In the genomic region with DNA sequence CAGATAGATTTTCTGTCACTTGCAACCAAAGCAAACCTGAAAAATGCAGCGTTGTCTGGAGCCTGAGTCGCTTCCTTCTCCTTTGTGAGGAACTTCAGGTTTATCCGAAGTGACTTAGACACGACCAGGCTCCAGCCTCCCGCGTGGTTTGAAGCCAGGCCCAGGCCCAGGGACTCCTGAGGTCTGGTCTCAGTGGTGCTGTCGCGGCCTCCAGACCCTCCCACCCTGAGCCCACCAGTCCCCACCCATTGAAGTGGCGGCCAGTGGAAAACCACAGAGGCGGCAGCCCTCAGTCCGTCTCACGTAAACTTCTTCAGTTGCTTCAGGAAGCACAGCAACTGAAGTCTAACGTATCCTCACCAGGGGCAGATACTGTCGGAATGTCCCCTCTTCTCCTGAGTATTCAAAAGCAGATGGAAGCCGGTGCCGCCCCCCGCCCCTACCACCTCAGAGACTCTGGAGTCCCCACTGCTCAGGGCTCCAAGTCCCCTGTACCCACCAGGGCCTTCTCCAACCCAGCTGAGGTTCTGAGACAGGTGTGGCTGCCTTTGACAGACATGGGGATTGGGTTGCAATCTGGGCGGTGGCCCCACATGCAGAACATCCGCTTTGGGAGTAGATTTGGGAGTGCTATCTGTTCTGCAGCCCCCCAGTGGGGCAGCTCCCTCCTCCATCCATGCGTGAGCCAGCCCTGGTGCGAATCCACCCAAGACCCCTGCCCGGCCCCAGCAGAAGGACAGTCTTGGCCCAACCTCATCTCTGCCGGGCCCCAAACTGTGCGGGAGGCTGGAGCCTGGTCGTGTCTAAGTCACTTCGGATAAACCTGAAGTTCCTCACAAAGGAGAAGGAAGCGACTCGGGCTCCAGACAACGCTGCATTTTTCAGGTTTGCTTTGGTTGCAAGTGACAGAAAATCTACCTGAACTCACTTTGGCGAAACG, we compare ENCODE assay signal across 14 cellular contexts. TPM values are rescaled to one million over a fixed set of nuclear protein-coding genes. Genes with fewer than 3 reads are reported as not detected.
DNase-seq lines count a peak whose midpoint lies in the region; ATAC-seq, FAIRE-seq and TF ChIP-seq lines count a peak whose summit lies in the region.
"Had no signal": no experiment of that assay in that cellular context is flagged by ENCODE, and none has a peak within 500 bp of the region (broad histone marks: within the 10 kb centered on the region; RNA-seq: fewer than 3 reads in every experiment).

No MANE protein-coding gene starts in this region.

- no peak for TF ChIP-seq POLR2A in A549 (IDR thresholded peaks at IDR 0.05; ENCODE audit: low read length)
- no peak for TF ChIP-seq POLR2A in HCT116 (IDR thresholded peaks at IDR 0.05; ENCODE audit: borderline replicate concordance, extremely low read depth, insufficient read depth, insufficient read length)

- no peaks in the 10 kb centered on the region for H3K9me2 ChIP-seq in HCT116 (ENCODE audit: insufficient read depth)

- H3K27me3 ChIP-seq in HCT116 (ENCODE audit: insufficient read depth, low read length): no peaks in the 10 kb centered on the region
- H3K27me3 ChIP-seq: Peyer's patch had no signal

- TF ChIP-seq RAD21 in A549 (conservative IDR thresholded peaks at IDR 0.05 in 1 of 2, IDR thresholded peaks at IDR 0.05 in 1 of 2) (no peak), HCT116 (IDR thresholded peaks at IDR 0.05; ENCODE audit: low read depth) (no peak)

- WGBS in A549 (ENCODE audit: missing lambda C conversion rate): 88% methylated on average over 28 of the region's 31 CpGs

- H3K27ac ChIP-seq in A549: peak overlapping the region in 1 of 2 experiments; percentile 70; a peak in 1 of 6 replicates
- no peak overlapping the region; the same call in 1 of the 2 replicates for H3K27ac ChIP-seq in HCT116 (ENCODE audit: low read depth, low read length)
- peak overlapping the region; percentile 26 for H3K27ac ChIP-seq in angular gyrus (ENCODE audit: low read depth, low read length)

- peak overlapping the region; percentile 99 for H2AFZ ChIP-seq in HCT116 (ENCODE audit: low read depth, low read length, poor library complexity, severe bottlenecking)

- no peak overlapping the region for H3K9ac ChIP-seq in HCT116 (ENCODE audit: low read length)

- no peak overlapping the region for H3K27ac Mint-ChIP-seq in activated T-helper 2 cell treated with anti-CD3 and anti-CD28 coated beads, Interferon-gamma antibody, Interleukin-2, Interleukin-4, amounts not matched to agents 10 μg/mL and 5 μg/mL and 100 μg/mL, durations not matched to agents 14 hours and 24 hours and 36 hours
- H3K27ac Mint-ChIP-seq: CD4-positive, alpha-beta T cell had no signal

- no peaks in the 10 kb centered on the region for H3K79me2 ChIP-seq in HCT116 (ENCODE audit: insufficient read depth, low read length)

- FAIRE-seq in A549 (lab: Jason Lieb, UNC): no peak

- H3K36me3 Mint-ChIP-seq in activated T-helper 2 cell treated with anti-CD3 and anti-CD28 coated beads, Interferon-gamma antibody, Interleukin-2, Interleukin-4, amounts not matched to agents 10 μg/mL and 5 μg/mL and 100 μg/mL, durations not matched to agents 14 hours and 24 hours and 36 hours (ENCODE audit: low read depth): peaks cover 3% of the 10 kb centered on the region

- peak overlapping the region; percentile 43 for H3K4me2 ChIP-seq in A549
- peak overlapping the region; percentile 77 for H3K4me2 ChIP-seq in HCT116 (ENCODE audit: low read length)

- RAD21 ChIA-PET in HCT116 (lab: Charles Lee; ENCODE audit: low non-redundant PET in 1 of 2, low total read pairs in 2 of 2, uncharacterized antibody in 2 of 2, unreplicated experiment in 2 of 2): no interaction called here

- TF ChIP-seq EP300 in A549 (IDR thresholded peaks at IDR 0.05): no peak

- H3K27me3 Mint-ChIP-seq in activated T-helper 2 cell treated with anti-CD3 and anti-CD28 coated beads, Interferon-gamma antibody, Interleukin-2, Interleukin-4, amounts not matched to agents 10 μg/mL and 5 μg/mL and 100 μg/mL, durations not matched to agents 14 hours and 24 hours and 36 hours (ENCODE audit: low read depth): no peaks in the 10 kb centered on the region
- H3K27me3 Mint-ChIP-seq: CD4-positive, alpha-beta T cell had no signal

- H3K4me1 ChIP-seq in A549 (peaks cover 9% of the 10 kb centered on the region; the same call in 2 of the 3 replicates), HCT116 (ENCODE audit: control insufficient read depth in 1 of 2, insufficient read depth in 2 of 2, low read length in 2 of 2) (peaks cover 7 to 14% of the 10 kb centered on the region in 2 experiments; a peak in 3 of 4 replicates), mucosa of descending colon (ENCODE audit: low read depth) (no peaks in the 10 kb centered on the region)

- H3K4me3 ChIP-seq in A549 (no peak overlapping the region), HCT116 (replicated peaks in 1 of 2; ENCODE audit: low read depth in 1 of 2, low read length in 2 of 2) (no peak overlapping the region), mucosa of descending colon (no peak overlapping the region)
- H3K4me3 ChIP-seq: Peyer's patch had no signal

- no peaks in the 10 kb centered on the region for H4K20me1 ChIP-seq in HCT116 (ENCODE audit: insufficient read depth)

- no peak for ATAC-seq in A549
- no peak for ATAC-seq in HCT116
- ATAC-seq in mucosa of descending colon: no peak
- no peak for ATAC-seq in GM21717 (IDR thresholded peaks at IDR 0.05; ENCODE audit: unreplicated experiment)

- DNase-seq in A549 (ENCODE audit: low read depth in 1 of 2, low spot score in 1 of 2) (no peak), HCT116 (ENCODE audit: low read depth, low spot score) (no peak), mucosa of descending colon (peak in 2 of 3 donors; percentile 11 to 29), ureter (ENCODE audit: low spot score) (no peak), NCI-H146 treated with DMSO at 0.1 percent for 48 hours (lab: John Stamatoyannopoulos, UW; ENCODE audit: unreplicated experiment) (no peak)
- no peak for DNase-seq in activated T-helper 2 cell treated with anti-CD3 and anti-CD28 coated beads, Interferon-gamma antibody, Interleukin-2, Interleukin-4, amounts not matched to agents 10 μg/mL and 5 μg/mL and 100 μg/mL, durations not matched to agents 14 hours and 24 hours and 36 hours (ENCODE audit: low spot score)
- DNase-seq: AML-193; CD4-positive, alpha-beta T cell; NCI-H1436 treated with DMSO at 0.1 percent for 48 hours; NCI-H2081 treated with DMSO at 0.1 percent for 48 hours; NCI-H2227 treated with DMSO at 0.1 percent for 48 hours had no signal

- H3K36me3 ChIP-seq in HCT116 (ENCODE audit: control insufficient read depth in 1 of 2, insufficient read depth in 2 of 2, low read length in 2 of 2) (no peaks in the 10 kb centered on the region), mucosa of descending colon (ENCODE audit: low read depth) (no peaks in the 10 kb centered on the region)
- H3K36me3 ChIP-seq: Peyer's patch had no signal

- POLR2A ChIA-PET in A549 (lab: Yijun Ruan, JAX) (no interaction called here), HCT116 (lab: Charles Lee) (no interaction called here)

- CTCF ChIA-PET in A549 (lab: Yijun Ruan, JAX): interaction anchor here (1.1 to 1.5 kb wide), 2 partner anchors 11 to 14 kb away, joined by 3 to 5 read pairs; no protein-coding TSS in a partner anchor
- CTCF ChIA-PET in HCT116 (lab: Charles Lee): no interaction called here

- intact Hi-C loops in HCT116 (cut with micrococcal nuclease) (loop anchor here (5.0 kb wide), 1 partner anchor 69 kb away; no protein-coding TSS in a partner anchor), mucosa of descending colon (cut with DNase I, micrococcal nuclease) (no loop called here)
- intact Hi-C loops in activated T-helper 2 cell treated with anti-CD3 and anti-CD28 coated beads, Interferon-gamma antibody, Interleukin-2, Interleukin-4, amounts not matched to agents 10 μg/mL and 5 μg/mL and 100 μg/mL, durations not matched to agents 14 hours and 24 hours and 36 hours (cut with micrococcal nuclease): no loop called here

- no peaks in the 10 kb centered on the region for H3K4me1 Mint-ChIP-seq in activated T-helper 2 cell treated with anti-CD3 and anti-CD28 coated beads, Interferon-gamma antibody, Interleukin-2, Interleukin-4, amounts not matched to agents 10 μg/mL and 5 μg/mL and 100 μg/mL, durations not matched to agents 14 hours and 24 hours and 36 hours (ENCODE audit: low read depth)

- H3K4me3 Mint-ChIP-seq in activated T-helper 2 cell treated with anti-CD3 and anti-CD28 coated beads, Interferon-gamma antibody, Interleukin-2, Interleukin-4, amounts not matched to agents 10 μg/mL and 5 μg/mL and 100 μg/mL, durations not matched to agents 14 hours and 24 hours and 36 hours (ENCODE audit: low read depth): no peak overlapping the region
- H3K4me3 Mint-ChIP-seq: CD4-positive, alpha-beta T cell had no signal

- H3K9me3 Mint-ChIP-seq in activated T-helper 2 cell treated with anti-CD3 and anti-CD28 coated beads, Interferon-gamma antibody, Interleukin-2, Interleukin-4, amounts not matched to agents 10 μg/mL and 5 μg/mL and 100 μg/mL, durations not matched to agents 14 hours and 24 hours and 36 hours: peaks cover 5% of the 10 kb centered on the region
- H3K9me3 Mint-ChIP-seq: CD4-positive, alpha-beta T cell had no signal

- no TSS peak for BruUV-seq in HCT116 (replicated peaks; lab: Mats Ljungman, UMichigan)

- no peaks in the 10 kb centered on the region for H3K9me3 ChIP-seq in A549
- H3K9me3 ChIP-seq in HCT116 (ENCODE audit: control insufficient read depth in 1 of 2, insufficient read depth in 1 of 2, low read depth in 1 of 2, low read length in 2 of 2): no peaks in the 10 kb centered on the region; a peak in 1 of 4 replicates
- H3K9me3 ChIP-seq in mucosa of descending colon: no peaks in the 10 kb centered on the region
- H3K9me3 ChIP-seq: Peyer's patch had no signal

- TF ChIP-seq CTCF in A549 (IDR thresholded peaks at IDR 0.05) (no peak), HCT116 (IDR thresholded peaks at IDR 0.05 in 2 of 3, conservative IDR thresholded peaks at IDR 0.05 in 1 of 3; ENCODE audit: borderline replicate concordance in 1 of 3, insufficient read depth in 1 of 3, low read depth in 2 of 3, low read length in 2 of 3) (no peak), mucosa of descending colon (IDR thresholded peaks at IDR 0.05) (no peak)

TF ChIP-seq in A549, 52 proteins besides CTCF, POLR2A, EP300 and RAD21 (continues in another document):
- TF ChIP-seq SREBF2 (IDR thresholded peaks at IDR 0.05) (no peak), ZC3H11A (IDR thresholded peaks at IDR 0.05) (no peak)

RNA-seq across cellular contexts. Expression of gene GALNT9, which starts 26.6 kb away (rescaled TPM):
- polyA plus RNA-seq in A549 (2011; rRNA removed) (0.25 and 0.66 TPM in 2 replicates), A549 (2017; fragmentation: RNase III; extraction: RNeasy Plus Mini Kit Qiagen cat#74134 plus additional on column Dnase treatment) (1.8 to 2.8 TPM (median 2.1 TPM) in 3 replicates)
- polyA plus RNA-seq in A549 (2012; cell fraction: cytosol; rRNA removed): 0.52 and 0.78 TPM in 2 replicates
- 1.3 and 1.8 TPM in 2 replicates for polyA plus RNA-seq in A549 (2012; cell fraction: nucleus; rRNA removed)
- 0.62 and 1.8 TPM in 2 replicates for polyA minus RNA-seq in A549 (2011; rRNA and poly(A)+ RNA removed)
- total RNA-seq in HCT116 (2021; ENCODE audit: unreplicated experiment) (2.6 TPM), mucosa of descending colon (1 to 10 TPM in 1 of 3 donors, under 1 TPM in 1, not detected in 1; 0.43 to 3.7 TPM), ureter (0.44 TPM)
- polyA plus RNA-seq in HCT116 (2012): 1.6 and 2.6 TPM in 2 replicates
- total RNA-seq in activated T-helper 2 cell treated with anti-CD3 and anti-CD28 coated beads, Interferon-gamma antibody, Interleukin-2, Interleukin-4, amounts not matched to agents 10 μg/mL and 5 μg/mL and 100 μg/mL, durations not matched to agents 14 hours and 24 hours and 36 hours: not detected in 2 replicates
- total RNA-seq: CD4-positive, alpha-beta T cell; Peyer's patch had no signal

Comparison
In these comparisons a context has a peak if more than half of its experiments do, and no peak if none do; other contexts are left out.
1. DNase-seq: peak in mucosa of descending colon (2 of 3); none in A549 (0 of 2), HCT116 (single experiment), ureter (single experiment), activated T-helper 2 cell treated with anti-CD3 and anti-CD28 coated beads, Interferon-gamma antibody, Interleukin-2, Interleukin-4, amounts not matched to agents 10 μg/mL and 5 μg/mL and 100 μg/mL, durations not matched to agents 14 hours and 24 hours and 36 hours (single experiment) and NCI-H146 treated with DMSO at 0.1 percent for 48 hours (single experiment).